2 cellular contexts compared by ENCODE assay signal in the genomic region with DNA sequence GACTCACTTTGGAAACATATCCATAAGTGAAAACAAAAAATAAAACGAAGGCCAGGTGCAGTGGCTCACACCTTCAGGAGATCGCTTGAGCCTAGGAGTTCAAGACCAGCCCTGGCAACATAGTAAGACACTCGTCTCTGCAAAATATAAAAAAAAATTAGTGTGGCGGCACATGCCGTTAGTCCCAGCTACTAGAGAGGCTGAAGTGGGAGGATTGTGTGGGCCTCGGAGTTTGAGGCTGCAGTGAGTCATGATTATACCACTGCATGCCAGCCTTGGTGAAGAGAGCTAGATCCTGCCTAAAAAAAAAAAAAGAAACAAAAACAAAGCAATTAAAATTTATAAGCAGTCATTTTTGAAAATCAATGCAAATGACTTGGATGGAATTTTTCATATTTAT.
TF ChIP-seq lines count a peak whose summit lies in the region.

No MANE protein-coding gene starts in this region.

TF ChIP-seq in HEK293, 187 proteins besides CTCF, POLR2A, EP300 and RAD21 (continued from another document):
- TF ChIP-seq ZFHX2 (tag by site-specific recombination; conservative IDR thresholded peaks at IDR 0.05): 0 out of 2 replicates have a peak, but pooled peaks have one; percentile 22

TF ChIP-seq in K562, 482 proteins besides CTCF, POLR2A, EP300 and RAD21 (continued from another document):
- peak; percentile 76 for TF ChIP-seq ZBTB33 (CRISPR knock-in tag; IDR thresholded peaks at IDR 0.05)
